In the genomic region with DNA sequence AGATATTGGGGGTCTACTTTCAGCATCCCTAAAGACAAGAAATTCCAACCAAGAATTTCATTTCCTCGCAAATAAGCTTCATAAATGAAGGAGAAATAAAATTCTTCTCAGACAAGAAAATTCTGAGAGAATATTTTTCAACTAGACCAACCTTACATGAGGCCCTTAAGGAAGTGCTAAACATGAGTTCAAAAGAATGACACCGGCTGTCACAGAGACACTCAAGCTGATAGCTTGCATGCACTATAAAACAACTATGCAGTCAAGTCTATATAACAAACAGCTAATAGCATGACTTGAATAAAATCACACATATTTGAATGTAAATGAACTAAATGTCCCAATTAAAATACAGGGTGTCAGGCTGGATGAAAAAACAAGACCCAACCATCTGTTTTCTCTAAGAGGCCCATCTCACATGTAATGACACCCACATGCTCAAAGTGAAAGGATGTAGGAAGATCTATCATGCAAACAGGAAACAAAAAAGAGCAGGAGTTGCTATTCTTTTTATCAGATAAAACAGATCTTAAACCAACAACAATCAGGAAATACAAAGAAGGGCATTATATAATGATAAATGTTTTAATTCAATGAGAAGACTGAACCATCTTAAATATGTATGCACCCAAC, we compare ENCODE assay signal across 12 cellular contexts.
"Had no signal": no experiment of that assay in that cellular context is flagged by ENCODE, and none has a peak within 500 bp of the region (broad histone marks: within the 10 kb centered on the region; RNA-seq: fewer than 3 reads in every experiment).

No MANE protein-coding gene starts in this region.

- H3K36me3 Mint-ChIP-seq: neural progenitor cell had no signal

- DNase-seq: activated CD4-positive, alpha-beta T cell treated with anti-CD3 and anti-CD28 coated beads for 4 hours; adrenal gland; dermis blood vessel endothelial cell; effector memory CD8-positive, alpha-beta T cell; stimulated activated CD4-positive, alpha-beta T cell treated with anti-CD3 and anti-CD28 coated beads, Interleukin-2, amount 100 ng/mL, for 24 hours; stimulated activated naive CD8-positive, alpha-beta T cell treated with anti-CD3 and anti-CD28 coated beads, Interleukin-15, Interleukin-2, amounts not matched to agents 100 U/mL and 50 U/mL, for 24 hours; substantia nigra; tibial artery had no signal

- H3K27me3 ChIP-seq: neural progenitor cell, right atrium auricular region, tibial artery had no signal

- H3K4me3 ChIP-seq: adrenal gland, neural progenitor cell, prostate gland, right atrium auricular region, tibial artery had no signal

- ATAC-seq: effector memory CD8-positive, alpha-beta T cell; stimulated activated naive CD8-positive, alpha-beta T cell treated with anti-CD3 and anti-CD28 coated beads, Interleukin-15, Interleukin-2, amounts not matched to agents 100 U/mL and 50 U/mL, for 24 hours had no signal

- H3K27ac Mint-ChIP-seq: effector memory CD8-positive, alpha-beta T cell; memory B cell; neural progenitor cell had no signal

- H3K27me3 Mint-ChIP-seq: effector memory CD8-positive, alpha-beta T cell; memory B cell had no signal

- H3K4me1 Mint-ChIP-seq: memory B cell, neural progenitor cell had no signal

- H3K36me3 ChIP-seq: adrenal gland, neural progenitor cell, prostate gland, right atrium auricular region had no signal

- H3K4me1 ChIP-seq: adrenal gland, neural progenitor cell, prostate gland, right atrium auricular region, tibial artery had no signal

- H3K4me3 Mint-ChIP-seq: effector memory CD8-positive, alpha-beta T cell; memory B cell; neural progenitor cell had no signal

- H3K27ac ChIP-seq: adrenal gland, neural progenitor cell, prostate gland, right atrium auricular region, tibial artery had no signal

- H3K9me3 Mint-ChIP-seq: effector memory CD8-positive, alpha-beta T cell had no signal

- H3K9me3 ChIP-seq: prostate gland had no signal
